ENCODE assay signal across 1 cellular context in genomic region chr4:72489267-72489666, GRCh38.
TF ChIP-seq lines count a peak whose summit lies in the region.

No MANE protein-coding gene starts in this region.

TF ChIP-seq in A549, 52 proteins besides CTCF, POLR2A, EP300 and RAD21 (continued from another document):
- TF ChIP-seq PBX3 (IDR thresholded peaks at IDR 0.05): no peak
TF ChIP-seq in A549: peak in this region for 0.
